Comparison of ENCODE assay signal across 8 cellular contexts in genomic region chr3:152183473-152183872, GRCh38.
DNase-seq lines count a peak whose midpoint lies in the region; ATAC-seq, FAIRE-seq and TF ChIP-seq lines count a peak whose summit lies in the region.

No MANE protein-coding gene starts in this region.

- no peak overlapping the region for H3K9ac ChIP-seq in kidney (ENCODE audit: low read length in 2 of 2)

- no peaks in the 10 kb centered on the region for H3K9me3 ChIP-seq in kidney (ENCODE audit: control insufficient read depth in 1 of 2, low read length in 2 of 2)

- no peaks in the 10 kb centered on the region for H3K4me1 ChIP-seq in kidney (ENCODE audit: control insufficient read depth in 1 of 2, insufficient read depth in 1 of 2, low read depth in 1 of 2, low read length in 2 of 2)

- peak; percentile 73 for ATAC-seq in HG03139 (IDR thresholded peaks at IDR 0.05; ENCODE audit: unreplicated experiment)
- ATAC-seq in GM18858 (IDR thresholded peaks at IDR 0.05; ENCODE audit: unreplicated experiment): no peak

- no peaks in the 10 kb centered on the region for H3K36me3 ChIP-seq in kidney (ENCODE audit: control insufficient read depth in 1 of 2, insufficient read depth in 2 of 2, low read length in 2 of 2)

- intact Hi-C loops in kidney (cut with DNase I): no loop called here

- DNase-seq in RKO (ENCODE audit: low spot score): peak; percentile 33
- DNase-seq in activated naive CD8-positive, alpha-beta T cell treated with anti-CD3 and anti-CD28 coated beads, Interleukin-2, amount 50 U/mL, for 16 hours (ENCODE audit: low read depth, low spot score): peak; percentile 8
- no peak for DNase-seq in kidney
- DNase-seq in stimulated activated CD8-positive, alpha-beta memory T cell treated with anti-CD3 and anti-CD28 coated beads, Interleukin-4, amount 100 ng/mL, for 4 hours (ENCODE audit: low read depth in 2 of 2, low spot score in 1 of 2): peak; percentile 18 to 26

- no peak for FAIRE-seq in kidney (lab: Jason Lieb, UNC)

- TF ChIP-seq CTCF in 22Rv1 (IDR thresholded peaks at IDR 0.05) (peak; percentile 32), GM12874 (IDR thresholded peaks at IDR 0.05; ENCODE audit: insufficient read depth, low read depth, low read length) (peak; percentile 51), kidney (IDR thresholded peaks at IDR 0.05; ENCODE audit: borderline replicate concordance, extremely low read depth, insufficient read depth) (peak; percentile 36)

- no peak overlapping the region for H3K4me3 ChIP-seq in kidney (ENCODE audit: low read length in 2 of 2)

- no peak overlapping the region for H3K27ac ChIP-seq in 22Rv1
- no peak overlapping the region for H3K27ac ChIP-seq in kidney (ENCODE audit: low read depth in 2 of 2, low read length in 2 of 2)
